In the genomic region with DNA sequence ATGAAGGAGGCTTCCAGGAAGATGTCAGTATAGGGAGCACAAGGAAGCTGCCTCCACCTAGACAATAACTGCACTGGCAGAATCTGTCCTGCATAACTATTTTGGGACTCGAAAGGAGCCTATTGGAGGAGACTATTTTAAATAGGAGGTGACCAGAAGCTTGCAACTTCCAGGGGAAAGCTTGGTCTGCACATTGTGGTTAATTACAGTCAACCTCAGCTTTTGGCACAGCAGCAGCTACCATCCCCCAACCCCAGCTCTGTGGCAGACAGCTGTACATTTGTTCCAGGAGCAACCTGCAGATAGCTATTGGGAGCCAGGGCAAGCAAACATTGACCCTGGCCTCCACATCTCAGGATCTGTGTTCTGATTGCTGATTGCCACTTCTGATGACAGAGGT, we compare ENCODE assay signal across 14 cellular contexts. TPM values are rescaled to one million over a fixed set of nuclear protein-coding genes. Genes with fewer than 3 reads are reported as not detected.
A peak's percentile ranks its signal among the peaks of the same experiment; 100 is the strongest.
DNase-seq lines count a peak whose midpoint lies in the region; ATAC-seq and TF ChIP-seq lines count a peak whose summit lies in the region.
"Had no signal": no experiment of that assay in that cellular context is flagged by ENCODE, and none has a peak within 500 bp of the region (broad histone marks: within the 10 kb centered on the region; RNA-seq: fewer than 3 reads in every experiment).

No MANE protein-coding gene starts in this region.

- H3K4me3 ChIP-seq in right atrium auricular region (no peak overlapping the region), stomach (no peak overlapping the region), Caco-2 (ENCODE audit: low read depth, low read length) (no peak overlapping the region), A673 (ENCODE audit: low read depth, low read length, poor library complexity, severe bottlenecking) (no peak overlapping the region)
- H3K4me3 ChIP-seq: suprapubic skin had no signal

- H3K4me1 ChIP-seq in right atrium auricular region = no peaks in the 10 kb centered on the region
- H3K4me1 ChIP-seq in stomach = no peaks in the 10 kb centered on the region
- no peaks in the 10 kb centered on the region for H3K4me1 ChIP-seq in Caco-2
- H3K4me1 ChIP-seq in A673 (ENCODE audit: insufficient read depth, low read length, poor library complexity, severe bottlenecking) = peaks cover 5% of the 10 kb centered on the region
- H3K4me1 ChIP-seq: suprapubic skin had no signal

- TF ChIP-seq CTCF in right atrium auricular region (IDR thresholded peaks at IDR 0.05) (no peak), stomach (IDR thresholded peaks at IDR 0.05) (no peak), Caco-2 (IDR thresholded peaks at IDR 0.05; ENCODE audit: insufficient read depth in 1 of 2, low read depth in 1 of 2, low read length in 1 of 2, severe bottlenecking in 1 of 2, unreplicated experiment in 1 of 2) (no peak), A673 (conservative IDR thresholded peaks at IDR 0.05; ENCODE audit: low read depth, low read length) (no peak)

- peak; percentile 81 for ATAC-seq in left ventricle myocardium superior

- H3K27ac Mint-ChIP-seq in Caco-2 (ENCODE audit: unreplicated experiment) = no peak overlapping the region
- H3K27ac Mint-ChIP-seq: CD4-positive, alpha-beta T cell; naive B cell had no signal

- DNase-seq in left ventricle myocardium superior (no peak), right atrium auricular region (ENCODE audit: low spot score) (no peak), NCI-H1092 (lab: John Stamatoyannopoulos, UW) (peak; percentile 40), UCSD-AML1 (lab: John Stamatoyannopoulos, UW; ENCODE audit: unreplicated experiment) (peak; percentile 20), stomach (peak; percentile 51), Caco-2 (no peak), inferior parietal cortex (ENCODE audit: extremely low spot score) (no peak), A673 (ENCODE audit: low spot score) (no peak)
- DNase-seq: CD4-positive, alpha-beta T cell; foreskin fibroblast; kidney; naive B cell had no signal

- H3K27me3 ChIP-seq in right atrium auricular region (no peaks in the 10 kb centered on the region), stomach (no peaks in the 10 kb centered on the region), Caco-2 (replicated peaks; ENCODE audit: control insufficient read depth, insufficient read depth, low read length) (no peaks in the 10 kb centered on the region), A673 (replicated peaks; ENCODE audit: insufficient read depth, low read depth, low read length, poor library complexity) (no peaks in the 10 kb centered on the region)
- H3K27me3 ChIP-seq: suprapubic skin had no signal

- H3K27ac ChIP-seq in right atrium auricular region (no peak overlapping the region), stomach (no peak overlapping the region), A673 (ENCODE audit: low read depth, low read length, poor library complexity, severe bottlenecking) (no peak overlapping the region)
- H3K27ac ChIP-seq: HL-60, suprapubic skin had no signal

- intact Hi-C loops in left ventricle myocardium superior (cut with micrococcal nuclease) (no loop called here), stomach (cut with DNase I; ENCODE audit: low total_unique reads) (no loop called here), Caco-2 (cut with micrococcal nuclease; ENCODE audit: unreplicated experiment) (no loop called here), A673 (cut with micrococcal nuclease; ENCODE audit: unreplicated experiment) (no loop called here)

- WGBS in stomach, 5 donors = 67 to 82% (median 70%) methylated on average over 1 of the region's 1 CpG

- CTCF ChIA-PET in Caco-2 (lab: Charles Lee) = interaction anchor here (0.6 kb wide), 1 partner anchor 415 kb away, joined by 5 read pairs; no protein-coding TSS in a partner anchor
- CTCF ChIA-PET in A673 (lab: Charles Lee) = interaction anchor here (0.6 kb wide), 1 partner anchor 419 kb away, joined by 10 read pairs; no protein-coding TSS in a partner anchor

- no peak for TF ChIP-seq EP300 in stomach (IDR thresholded peaks at IDR 0.05)

- POLR2A ChIA-PET in Caco-2 (lab: Charles Lee) (no interaction called here), A673 (lab: Charles Lee; ENCODE audit: low non-redundant PET) (interaction anchor here (0.6 to 0.7 kb wide), 2 partner anchors 9 to 24 kb away, joined by 3 to 8 read pairs; no protein-coding TSS in a partner anchor)

- H3K9me3 Mint-ChIP-seq in Caco-2 (ENCODE audit: unreplicated experiment) = peaks cover 18% of the 10 kb centered on the region

- peaks cover 3% of the 10 kb centered on the region for H3K27me3 Mint-ChIP-seq in Caco-2 (ENCODE audit: insufficient read depth, unreplicated experiment)

- H3K4me1 Mint-ChIP-seq in Caco-2 (ENCODE audit: low read depth, unreplicated experiment) = no peaks in the 10 kb centered on the region
- H3K4me1 Mint-ChIP-seq: naive B cell had no signal

- H3K36me3 Mint-ChIP-seq in Caco-2 (ENCODE audit: insufficient read depth, unreplicated experiment) = no peaks in the 10 kb centered on the region

- no peaks in the 10 kb centered on the region for H3K36me3 ChIP-seq in right atrium auricular region
- no peaks in the 10 kb centered on the region for H3K36me3 ChIP-seq in stomach
- H3K36me3 ChIP-seq in Caco-2 (ENCODE audit: control insufficient read depth, insufficient read depth, low read length) = no peaks in the 10 kb centered on the region
- no peaks in the 10 kb centered on the region for H3K36me3 ChIP-seq in A673 (ENCODE audit: insufficient read depth, low read length, poor library complexity, severe bottlenecking)
- H3K36me3 ChIP-seq: suprapubic skin had no signal

- H3K4me3 Mint-ChIP-seq in Caco-2 (ENCODE audit: unreplicated experiment) = no peak overlapping the region
- H3K4me3 Mint-ChIP-seq: CD4-positive, alpha-beta T cell; naive B cell had no signal

- H3K9me3 ChIP-seq in right atrium auricular region = peaks cover 0 to 16% of the 10 kb centered on the region in 2 donors
- peaks cover 0 to 23% (median 19%) of the 10 kb centered on the region in 4 donors for H3K9me3 ChIP-seq in stomach
- H3K9me3 ChIP-seq in Caco-2 = no peaks in the 10 kb centered on the region
- H3K9me3 ChIP-seq in A673 (ENCODE audit: low read depth, low read length, poor library complexity, severe bottlenecking) = no peaks in the 10 kb centered on the region

- BruUV-seq in Caco-2 (replicated peaks; lab: Mats Ljungman, UMichigan) (no TSS peak), A673 (replicated peaks; lab: Mats Ljungman, UMichigan) (no TSS peak)

- no peak for TF ChIP-seq POLR2A in stomach (IDR thresholded peaks at IDR 0.05)

RNA-seq across cellular contexts. Expression of a gene that starts 46.3 kb away (rescaled TPM):
- 8.7 TPM for total RNA-seq in left ventricle myocardium superior
- 1 to 10 TPM; 5.2 to 7.8 TPM for total RNA-seq in right atrium auricular region
- total RNA-seq in stomach = 10 to 100 TPM in 1 of 5 donors, 1 to 10 TPM in 3, under 1 TPM in 1; under 0.01 to 16.1 (median 5.1) TPM
- 1 to 10 TPM; 1.5 to 5.8 (median 2.2) TPM for polyA plus RNA-seq in stomach
- 4.6 and 5.9 TPM in 2 replicates for total RNA-seq in Caco-2 (2022)
- total RNA-seq in A673 (2021) = 0.67 and 0.70 TPM in 2 replicates

Comparison
In these comparisons a context has a peak if more than half of its experiments do, and no peak if none do; other contexts are left out.
1. DNase-seq: peak in NCI-H1092 (single experiment), UCSD-AML1 (single experiment) and stomach (single experiment); none in left ventricle myocardium superior (single experiment), right atrium auricular region (single experiment), Caco-2 (0 of 2), inferior parietal cortex (single experiment) and A673 (single experiment).